In genomic region chr2:129492528-129492927, GRCh38 we compare ENCODE assay signal across 17 cellular contexts.
A peak's percentile ranks its signal among the peaks of the same experiment; 100 is the strongest.
DNase-seq lines count a peak whose midpoint lies in the region; ATAC-seq, FAIRE-seq and TF ChIP-seq lines count a peak whose summit lies in the region.
"Had no signal": no experiment of that assay in that cellular context is flagged by ENCODE, and none has a peak within 500 bp of the region (broad histone marks: within the 10 kb centered on the region; RNA-seq: fewer than 3 reads in every experiment).

No MANE protein-coding gene starts in this region.

- TF ChIP-seq POLR2A in HepG2 (IDR thresholded peaks at IDR 0.05; ENCODE audit: insufficient read depth in 1 of 2, low read depth in 2 of 2, low read length in 2 of 2) (no peak), right lobe of liver (IDR thresholded peaks at IDR 0.05) (no peak)

- no peak overlapping the region for H3K4me3 Mint-ChIP-seq in neural crest cell
- H3K4me3 Mint-ChIP-seq: CD4-positive, alpha-beta memory T cell had no signal

- TF ChIP-seq EP300 in HepG2 (IDR thresholded peaks at IDR 0.05; ENCODE audit: low read depth in 2 of 2, low read length in 2 of 2) (no peak), HepG2 (CRISPR knock-in tag; IDR thresholded peaks at IDR 0.05; ENCODE audit: borderline replicate concordance) (no peak)

- TF ChIP-seq CTCF in HepG2 (CRISPR knock-in tag; IDR thresholded peaks at IDR 0.05) (no peak), right lobe of liver (IDR thresholded peaks at IDR 0.05) (no peak), neural crest cell (conservative IDR thresholded peaks at IDR 0.05) (no peak)

- H3K27ac Mint-ChIP-seq in neural crest cell (ENCODE audit: unreplicated experiment): peak overlapping the region; percentile 60
- H3K27ac Mint-ChIP-seq: CD4-positive, alpha-beta memory T cell had no signal

- no peak for FAIRE-seq in HepG2 (lab: Jason Lieb, UNC)
- FAIRE-seq: G401.6, GM12892, H1 had no signal

- CTCF ChIA-PET in HepG2 (lab: Yijun Ruan, JAX; ENCODE audit: low intra/inter-chr PET ratio, low total read pairs): no interaction called here

- no peaks in the 10 kb centered on the region for H4K20me1 ChIP-seq in HepG2 (ENCODE audit: insufficient read depth, low read length)

- H3K27ac ChIP-seq in HepG2 (ENCODE audit: extremely low read length, insufficient read depth, low read length) (no peak overlapping the region), right lobe of liver (no peak overlapping the region)

- H3K36me3 Mint-ChIP-seq in neural crest cell (ENCODE audit: low read depth): no peaks in the 10 kb centered on the region
- H3K36me3 Mint-ChIP-seq: CD4-positive, alpha-beta memory T cell had no signal

- no peak overlapping the region for H3K9ac ChIP-seq in HepG2 (ENCODE audit: insufficient read depth, low read depth, low read length)

- H3K79me2 ChIP-seq in HepG2 (ENCODE audit: insufficient read depth, low read length): no peaks in the 10 kb centered on the region

- H3K4me3 ChIP-seq in HepG2 (replicated peaks in 1 of 3; ENCODE audit: insufficient read depth in 1 of 3, low read depth in 2 of 3, low read length in 3 of 3): no peak overlapping the region
- no peak overlapping the region for H3K4me3 ChIP-seq in right lobe of liver

- H3K27me3 Mint-ChIP-seq in neural crest cell (ENCODE audit: low read depth): no peaks in the 10 kb centered on the region
- H3K27me3 Mint-ChIP-seq: CD4-positive, alpha-beta memory T cell had no signal

- no peaks in the 10 kb centered on the region for H3K9me3 Mint-ChIP-seq in neural crest cell

- H3K27me3 ChIP-seq in HepG2 (ENCODE audit: control insufficient read depth in 1 of 2, insufficient read depth in 2 of 2, low read length in 2 of 2) (peaks cover 0 to 8% of the 10 kb centered on the region in 2 experiments; a peak in 2 of 5 replicates), right lobe of liver (no peaks in the 10 kb centered on the region)

- intact Hi-C loops in HepG2 (cut with micrococcal nuclease; ENCODE audit: unreplicated experiment) (no loop called here), right lobe of liver (cut with DNase I) (no loop called here), Right ventricle myocardium inferior (cut with DNase I) (no loop called here)

- H3K9me3 ChIP-seq in HepG2 (ENCODE audit: low read length): no peaks in the 10 kb centered on the region
- H3K9me3 ChIP-seq in right lobe of liver: no peaks in the 10 kb centered on the region
- H3K9me3 ChIP-seq: Caco-2 had no signal

- POLR2A ChIA-PET in HepG2 (lab: Yijun Ruan, JAX): no interaction called here

- in situ Hi-C loops in HepG2 (cut with HindIII; ENCODE audit: extremely low pct_ligation_motif_present, low pct_unique_long_range_greater_than_20kb): no loop called here

- no peak for TF ChIP-seq RAD21 in HepG2 (CRISPR knock-in tag; IDR thresholded peaks at IDR 0.05)

- H3K36me3 ChIP-seq in HepG2 (replicated peaks in 1 of 2; ENCODE audit: control insufficient read depth in 1 of 2, insufficient read depth in 2 of 2, low read length in 2 of 2) (no peaks in the 10 kb centered on the region), right lobe of liver (no peaks in the 10 kb centered on the region)

- no peak for ATAC-seq in HepG2
- ATAC-seq in right lobe of liver: no peak
- ATAC-seq in Right ventricle myocardium inferior: no peak

- DNase-seq in HepG2 (ENCODE audit: low spot score) (no peak), right lobe of liver (no peak), NCI-H1694 treated with DMSO at 0.1 percent for 48 hours (lab: John Stamatoyannopoulos, UW) (peak; percentile 54), neural crest cell (ENCODE audit: low read depth, low spot score) (no peak), COLO668 (lab: John Stamatoyannopoulos, UW; ENCODE audit: unreplicated experiment) (no peak), Right ventricle myocardium inferior (ENCODE audit: missing footprints) (no peak)
- DNase-seq in activated CD8-positive, alpha-beta memory T cell treated with anti-CD3 and anti-CD28 coated beads for 24 hours: no peak
- DNase-seq: C1 segment of cervical spinal cord; Caco-2; CD4-positive, alpha-beta memory T cell; DMS153; DND-41; H7; HCEC 1CT had no signal

- H3K4me1 Mint-ChIP-seq in neural crest cell: no peaks in the 10 kb centered on the region
- H3K4me1 Mint-ChIP-seq: CD4-positive, alpha-beta memory T cell had no signal

- H2AFZ ChIP-seq in HepG2 (ENCODE audit: low read length): no peak overlapping the region

- H3K4me1 ChIP-seq in HepG2 (ENCODE audit: insufficient read depth, low read length): no peaks in the 10 kb centered on the region
- no peaks in the 10 kb centered on the region for H3K4me1 ChIP-seq in right lobe of liver
- H3K4me1 ChIP-seq: Caco-2 had no signal

- no TSS peak for BruUV-seq in HepG2 (replicated peaks; lab: Mats Ljungman, UMichigan)

- no peak overlapping the region for H3K4me2 ChIP-seq in HepG2 (ENCODE audit: low read depth, low read length)

- 17% methylated on average over 4 of the region's 4 CpGs for WGBS in HepG2 (ENCODE audit: low lambda C conversion rate)
- 60% methylated on average over 3 of the region's 4 CpGs for WGBS in right lobe of liver (ENCODE audit: insufficient coverage, low coverage, low lambda C conversion rate, missing lambda C conversion rate)

TF ChIP-seq in HepG2, 621 proteins besides CTCF, POLR2A, EP300 and RAD21:
- TF ChIP-seq ZNF251 (CRISPR knock-in tag; IDR thresholded peaks at IDR 0.05): no peak
- TF ChIP-seq CREB1 (IDR thresholded peaks at IDR 0.05): peak; percentile 74
- TF ChIP-seq CREB1 (CRISPR knock-in tag; IDR thresholded peaks at IDR 0.05): no peak
- peak; percentile 80 for TF ChIP-seq ATF7 (IDR thresholded peaks at IDR 0.05)
- no peak for TF ChIP-seq ATF7 (CRISPR knock-in tag; IDR thresholded peaks at IDR 0.05)
